ENCODE assay signal across 9 cellular contexts in the genomic region with DNA sequence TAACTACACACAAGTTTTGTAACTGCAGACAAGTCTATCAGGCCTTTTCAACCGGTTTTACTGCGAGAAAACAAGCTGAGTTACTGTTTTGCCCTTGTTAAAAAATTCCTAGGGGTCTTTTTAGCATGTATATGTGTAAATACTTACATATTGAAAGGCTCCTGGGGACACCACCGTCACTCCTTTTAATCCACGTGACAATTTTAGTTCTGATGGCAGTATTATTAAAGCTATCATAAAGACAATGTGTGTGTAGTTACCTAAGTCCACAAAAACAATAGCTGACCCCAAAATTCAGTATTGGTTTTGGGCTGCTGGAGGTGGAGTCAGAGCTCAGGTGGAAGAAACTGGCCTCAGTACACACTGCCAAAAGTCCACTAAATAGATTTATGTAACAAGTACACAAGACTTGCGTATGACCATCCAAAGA. TPM values are rescaled to one million over a fixed set of nuclear protein-coding genes. Genes with fewer than 3 reads are reported as not detected.
DNase-seq lines count a peak whose midpoint lies in the region; TF ChIP-seq lines count a peak whose summit lies in the region.
"Had no signal": no experiment of that assay in that cellular context is flagged by ENCODE, and none has a peak within 500 bp of the region (broad histone marks: within the 10 kb centered on the region; RNA-seq: fewer than 3 reads in every experiment).

No MANE protein-coding gene starts in this region.

- H3K36me3 ChIP-seq in DOHH2 (ENCODE audit: control insufficient read depth, low read length) (peaks cover 19% of the 10 kb centered on the region), mucosa of stomach (ENCODE audit: control insufficient read depth, insufficient read depth, low read length) (no peaks in the 10 kb centered on the region), SJCRH30 (no peaks in the 10 kb centered on the region)
- H3K36me3 ChIP-seq: lower lobe of right lung had no signal

- TF ChIP-seq CTCF in DOHH2 (IDR thresholded peaks at IDR 0.05; ENCODE audit: low read depth, low read length, poor library complexity, severe bottlenecking) (no peak), astrocyte of the cerebellum (IDR thresholded peaks at IDR 0.05; ENCODE audit: low read depth, low read length, missing control alignments) (no peak)

- H3K9ac ChIP-seq in mucosa of stomach (ENCODE audit: low read length): peak overlapping the region; percentile 45

- in situ Hi-C loops in astrocyte of the cerebellum (cut with HindIII; ENCODE audit: low sequenced_read_pairs): loop anchor here (25.0 kb wide), 1 partner anchor 1091 kb away; a partner anchor contains a TSS

- no peaks in the 10 kb centered on the region for H4K20me1 ChIP-seq in DOHH2 (ENCODE audit: control insufficient read depth, insufficient read depth, low read depth, low read length)

- H3K27ac ChIP-seq in DOHH2 (ENCODE audit: low read depth, low read length) (peak overlapping the region; percentile 88), SJCRH30 (no peak overlapping the region)
- H3K27ac ChIP-seq: lower lobe of right lung had no signal

- DNase-seq in LHCN-M2 (ENCODE audit: low read depth) (peak; percentile 19), astrocyte of the cerebellum (ENCODE audit: low read depth) (no peak), SIG-M5 treated with dmso at 0.1 percent for 504 hours (lab: John Stamatoyannopoulos, UW; ENCODE audit: unreplicated experiment) (no peak), OCI-M1 (lab: John Stamatoyannopoulos, UW) (no peak), SJCRH30 (no peak), H4 (ENCODE audit: low spot score) (no peak)

- peaks cover 39% of the 10 kb centered on the region for H3F3A ChIP-seq in DOHH2 (ENCODE audit: control insufficient read depth, insufficient read depth)

- no peaks in the 10 kb centered on the region for H3K9me2 ChIP-seq in DOHH2 (replicated peaks; ENCODE audit: control insufficient read depth, low read length)

- H3K27me3 ChIP-seq in DOHH2 (ENCODE audit: control insufficient read depth, low read length) (no peaks in the 10 kb centered on the region), mucosa of stomach (ENCODE audit: control insufficient read depth, insufficient read depth, low read length) (no peaks in the 10 kb centered on the region), SJCRH30 (no peaks in the 10 kb centered on the region)

- H3K4me1 ChIP-seq in DOHH2 (ENCODE audit: control insufficient read depth, low read length) (peaks cover 50% of the 10 kb centered on the region), mucosa of stomach (ENCODE audit: control insufficient read depth, insufficient read depth, low read length) (peaks cover 15% of the 10 kb centered on the region), SJCRH30 (no peaks in the 10 kb centered on the region)

- H3K4me2 ChIP-seq in DOHH2 (ENCODE audit: low read length): peak overlapping the region; percentile 80

- H3K4me3 ChIP-seq in DOHH2 (ENCODE audit: low read length): peak overlapping the region; percentile 60
- peak overlapping the region; percentile 44 for H3K4me3 ChIP-seq in astrocyte of the cerebellum (ENCODE audit: low read depth, low read length)
- peak overlapping the region; percentile 2 for H3K4me3 ChIP-seq in mucosa of stomach (ENCODE audit: low read length)
- no peak overlapping the region for H3K4me3 ChIP-seq in SJCRH30

- no peaks in the 10 kb centered on the region for H3K79me2 ChIP-seq in DOHH2 (ENCODE audit: control insufficient read depth, low read length)

- H3K9me3 ChIP-seq in DOHH2 (ENCODE audit: control insufficient read depth, insufficient read depth, low read length) (peaks cover 8% of the 10 kb centered on the region; the same call in 1 of the 2 replicates), mucosa of stomach (ENCODE audit: control insufficient read depth, low read length) (no peaks in the 10 kb centered on the region), SJCRH30 (replicated peaks) (no peaks in the 10 kb centered on the region)
- H3K9me3 ChIP-seq: lower lobe of right lung had no signal

RNA-seq across cellular contexts. Expression of a gene that starts 41.3 kb away (rescaled TPM):
- total RNA-seq in LHCN-M2 (2014; rRNA removed): 11.5 and 12.5 TPM in 2 replicates
- polyA plus RNA-seq in LHCN-M2 (2012): 11.7 TPM
- 0.33 and 0.67 TPM in 2 replicates for total RNA-seq in SJCRH30 (2014; rRNA removed; shearing (Covaris generic))
- total RNA-seq in H4 (2014; rRNA removed; shearing (Covaris generic)): 7.8 and 13.4 TPM in 2 replicates
